Comparison of ENCODE assay signal across 1 cellular context in the genomic region with DNA sequence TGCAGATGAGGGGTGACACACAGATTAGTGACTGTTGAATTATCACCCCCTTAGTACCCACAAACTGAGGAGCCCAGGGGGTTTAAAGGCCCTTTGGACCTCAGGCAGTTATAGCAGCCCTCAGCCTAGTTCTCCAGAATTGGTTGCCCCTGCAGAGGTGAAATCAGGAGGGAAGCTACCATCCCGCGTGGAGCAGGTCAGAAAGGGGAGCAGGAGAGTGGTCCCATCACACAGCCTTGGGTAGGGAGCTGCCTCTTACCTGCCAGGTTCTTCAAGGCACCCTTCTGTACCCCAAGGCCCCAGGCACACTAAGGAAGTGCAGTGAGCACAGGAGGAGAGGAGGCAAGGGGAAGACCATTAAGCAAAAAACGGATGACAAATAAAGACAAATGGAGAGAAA.
TF ChIP-seq lines count a peak whose summit lies in the region.

No MANE protein-coding gene starts in this region.

TF ChIP-seq in WTC11, 78 proteins besides CTCF, POLR2A, EP300 and RAD21 (continued from another document):
- TF ChIP-seq, protein P1, sequence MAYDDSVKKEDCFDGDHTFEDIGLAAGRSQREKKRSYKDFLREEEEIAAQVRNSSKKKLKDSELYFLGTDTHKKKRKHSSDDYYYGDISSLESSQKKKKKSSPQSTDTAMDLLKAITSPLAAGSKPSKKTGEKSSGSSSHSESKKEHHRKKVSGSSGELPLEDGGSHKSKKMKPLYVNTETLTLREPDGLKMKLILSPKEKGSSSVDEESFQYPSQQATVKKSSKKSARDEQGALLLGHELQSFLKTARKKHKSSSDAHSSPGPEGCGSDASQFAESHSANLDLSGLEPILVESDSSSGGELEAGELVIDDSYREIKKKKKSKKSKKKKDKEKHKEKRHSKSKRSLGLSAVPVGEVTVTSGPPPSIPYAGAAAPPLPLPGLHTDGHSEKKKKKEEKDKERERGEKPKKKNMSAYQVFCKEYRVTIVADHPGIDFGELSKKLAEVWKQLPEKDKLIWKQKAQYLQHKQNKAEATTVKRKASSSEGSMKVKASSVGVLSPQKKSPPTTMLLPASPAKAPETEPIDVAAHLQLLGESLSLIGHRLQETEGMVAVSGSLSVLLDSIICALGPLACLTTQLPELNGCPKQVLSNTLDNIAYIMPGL (CRISPR knock-in tag; IDR thresholded peaks at IDR 0.05), result no peak
- TF ChIP-seq SMAD3 (CRISPR knock-in tag; IDR thresholded peaks at IDR 0.05; ENCODE audit: borderline replicate concordance) (no peak), SP1 (CRISPR knock-in tag; conservative IDR thresholded peaks at IDR 0.05) (no peak), FOXJ3 (CRISPR knock-in tag; IDR thresholded peaks at IDR 0.05; ENCODE audit: borderline replicate concordance) (no peak)
- TF ChIP-seq, protein P2, sequence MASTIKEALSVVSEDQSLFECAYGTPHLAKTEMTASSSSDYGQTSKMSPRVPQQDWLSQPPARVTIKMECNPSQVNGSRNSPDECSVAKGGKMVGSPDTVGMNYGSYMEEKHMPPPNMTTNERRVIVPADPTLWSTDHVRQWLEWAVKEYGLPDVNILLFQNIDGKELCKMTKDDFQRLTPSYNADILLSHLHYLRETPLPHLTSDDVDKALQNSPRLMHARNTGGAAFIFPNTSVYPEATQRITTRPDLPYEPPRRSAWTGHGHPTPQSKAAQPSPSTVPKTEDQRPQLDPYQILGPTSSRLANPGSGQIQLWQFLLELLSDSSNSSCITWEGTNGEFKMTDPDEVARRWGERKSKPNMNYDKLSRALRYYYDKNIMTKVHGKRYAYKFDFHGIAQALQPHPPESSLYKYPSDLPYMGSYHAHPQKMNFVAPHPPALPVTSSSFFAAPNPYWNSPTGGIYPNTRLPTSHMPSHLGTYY (CRISPR knock-in tag; IDR thresholded peaks at IDR 0.05), result no peak
- TF ChIP-seq, protein P3, sequence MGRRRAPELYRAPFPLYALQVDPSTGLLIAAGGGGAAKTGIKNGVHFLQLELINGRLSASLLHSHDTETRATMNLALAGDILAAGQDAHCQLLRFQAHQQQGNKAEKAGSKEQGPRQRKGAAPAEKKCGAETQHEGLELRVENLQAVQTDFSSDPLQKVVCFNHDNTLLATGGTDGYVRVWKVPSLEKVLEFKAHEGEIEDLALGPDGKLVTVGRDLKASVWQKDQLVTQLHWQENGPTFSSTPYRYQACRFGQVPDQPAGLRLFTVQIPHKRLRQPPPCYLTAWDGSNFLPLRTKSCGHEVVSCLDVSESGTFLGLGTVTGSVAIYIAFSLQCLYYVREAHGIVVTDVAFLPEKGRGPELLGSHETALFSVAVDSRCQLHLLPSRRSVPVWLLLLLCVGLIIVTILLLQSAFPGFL (CRISPR knock-in tag; IDR thresholded peaks at IDR 0.05; ENCODE audit: borderline replicate concordance), result no peak
